ENCODE assay signal across 22 cellular contexts in the genomic region with DNA sequence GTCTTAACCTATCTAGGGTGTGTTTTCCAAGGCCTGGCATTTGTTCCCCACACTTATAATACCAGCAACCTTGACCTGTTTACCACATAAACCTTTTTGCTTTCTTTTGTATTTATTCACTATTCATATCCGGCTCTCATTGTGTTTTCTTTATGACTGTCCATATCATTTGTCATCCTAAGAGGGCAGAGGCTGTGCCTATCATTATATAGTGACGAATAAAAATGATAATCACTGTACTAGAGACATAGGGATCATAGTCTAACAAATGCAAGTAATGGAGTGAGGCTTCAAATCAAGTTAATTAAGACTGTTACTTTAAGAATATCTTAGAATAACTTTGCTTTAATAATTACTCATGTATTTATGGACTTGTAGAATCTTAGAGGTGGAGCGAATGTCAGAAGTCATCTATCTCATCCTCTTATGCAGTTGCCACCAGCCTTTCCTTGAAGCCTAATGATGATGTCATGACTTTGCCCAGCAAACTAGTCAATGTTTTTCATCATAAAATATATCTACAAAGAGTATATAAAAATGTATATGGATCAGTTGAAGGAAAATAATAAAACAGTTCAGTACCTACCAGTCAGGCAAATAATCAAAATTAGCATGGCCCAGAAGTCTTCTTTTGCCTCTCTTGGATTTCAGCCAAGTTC. TPM values are rescaled to one million over a fixed set of nuclear protein-coding genes. Genes with fewer than 3 reads are reported as not detected.
DNase-seq lines count a peak whose midpoint lies in the region; ATAC-seq and TF ChIP-seq lines count a peak whose summit lies in the region.
"Had no signal": no experiment of that assay in that cellular context is flagged by ENCODE, and none has a peak within 500 bp of the region (broad histone marks: within the 10 kb centered on the region; RNA-seq: fewer than 3 reads in every experiment).

No MANE protein-coding gene starts in this region.

- H3K27ac Mint-ChIP-seq in activated B cell treated with CpG ODN at 0.5 μM for 24 hours: peak overlapping the region; percentile 11
- no peak overlapping the region for H3K27ac Mint-ChIP-seq in stimulated activated effector memory CD8-positive, alpha-beta T cell treated with anti-CD3 and anti-CD28 coated beads, Interleukin-12 subunit alpha, Interleukin-12 subunit beta, amount 100 ng/mL, for 72 hours
- no peak overlapping the region for H3K27ac Mint-ChIP-seq in activated T-helper 1 cell treated with anti-CD3 and anti-CD28 coated beads, Interleukin-12 subunit alpha, Interleukin-12 subunit beta, Interleukin-2, Interleukin-4 antibody, amounts not matched to agents 30 ng/mL and 10 ng/mL and 1 ng/mL, durations not matched to agents 14 hours and 24 hours and 36 hours
- H3K27ac Mint-ChIP-seq: HFFc6 had no signal

- POLR2A ChIA-PET in HEK293 (lab: Yijun Ruan, JAX): no interaction called here
- POLR2A ChIA-PET in activated B cell treated with CpG ODN at 0.5 μM for 24 hours (lab: Charles Lee): no interaction called here

- H3K4me3 Mint-ChIP-seq in activated B cell treated with CpG ODN at 0.5 μM for 24 hours: no peak overlapping the region
- no peak overlapping the region for H3K4me3 Mint-ChIP-seq in stimulated activated effector memory CD8-positive, alpha-beta T cell treated with anti-CD3 and anti-CD28 coated beads, Interleukin-12 subunit alpha, Interleukin-12 subunit beta, amount 100 ng/mL, for 72 hours
- no peak overlapping the region for H3K4me3 Mint-ChIP-seq in activated T-helper 1 cell treated with anti-CD3 and anti-CD28 coated beads, Interleukin-12 subunit alpha, Interleukin-12 subunit beta, Interleukin-2, Interleukin-4 antibody, amounts not matched to agents 30 ng/mL and 10 ng/mL and 1 ng/mL, durations not matched to agents 14 hours and 24 hours and 36 hours
- H3K4me3 Mint-ChIP-seq: CD4-positive, alpha-beta memory T cell; HFFc6 had no signal

- no peaks in the 10 kb centered on the region for H3K27me3 ChIP-seq in esophagus (ENCODE audit: control insufficient read depth in 1 of 2, insufficient read depth in 2 of 2, low read length in 2 of 2)
- H3K27me3 ChIP-seq: BLaER1, MG63 had no signal

- peaks cover 4% of the 10 kb centered on the region for H3K36me3 Mint-ChIP-seq in activated B cell treated with CpG ODN at 0.5 μM for 24 hours (ENCODE audit: low read depth)
- H3K36me3 Mint-ChIP-seq in stimulated activated effector memory CD8-positive, alpha-beta T cell treated with anti-CD3 and anti-CD28 coated beads, Interleukin-12 subunit alpha, Interleukin-12 subunit beta, amount 100 ng/mL, for 72 hours: no peaks in the 10 kb centered on the region
- no peaks in the 10 kb centered on the region for H3K36me3 Mint-ChIP-seq in activated T-helper 1 cell treated with anti-CD3 and anti-CD28 coated beads, Interleukin-12 subunit alpha, Interleukin-12 subunit beta, Interleukin-2, Interleukin-4 antibody, amounts not matched to agents 30 ng/mL and 10 ng/mL and 1 ng/mL, durations not matched to agents 14 hours and 24 hours and 36 hours (ENCODE audit: low read depth)

- H3K4me3 ChIP-seq in HEK293 (ENCODE audit: low read depth, low read length) (no peak overlapping the region), esophagus (ENCODE audit: low read depth in 1 of 2, low read length in 2 of 2) (no peak overlapping the region)
- H3K4me3 ChIP-seq: BLaER1, MG63, SK-N-MC had no signal

- CTCF ChIA-PET in HEK293 (lab: Yijun Ruan, JAX): interaction anchor here (1.0 to 4.9 kb wide), 3 partner anchors 13 to 53 kb away, joined by 3 to 50 read pairs (median 6); no protein-coding TSS in a partner anchor
- CTCF ChIA-PET in activated B cell treated with CpG ODN at 0.5 μM for 24 hours (lab: Charles Lee): interaction anchor here (2.1 to 2.5 kb wide), 2 partner anchors 14 to 53 kb away, joined by 7 to 8 read pairs; no protein-coding TSS in a partner anchor

- intact Hi-C loops in activated B cell treated with CpG ODN at 0.5 μM for 24 hours (cut with micrococcal nuclease): no loop called here
- intact Hi-C loops in activated T-helper 1 cell treated with anti-CD3 and anti-CD28 coated beads, Interleukin-12 subunit alpha, Interleukin-12 subunit beta, Interleukin-2, Interleukin-4 antibody, amounts not matched to agents 30 ng/mL and 10 ng/mL and 1 ng/mL, durations not matched to agents 14 hours and 24 hours and 36 hours (cut with micrococcal nuclease): no loop called here

- H3K9me3 ChIP-seq in HEK293 (ENCODE audit: control insufficient read depth, insufficient read depth, low read depth, low read length) (no peaks in the 10 kb centered on the region), esophagus (ENCODE audit: control insufficient read depth in 2 of 2, insufficient read depth in 1 of 2, low read depth in 1 of 2, low read length in 1 of 2) (no peaks in the 10 kb centered on the region)
- H3K9me3 ChIP-seq: BLaER1, MG63 had no signal

- ATAC-seq in activated B cell treated with CpG ODN at 0.5 μM for 24 hours (ENCODE audit: low read depth) (no peak), GM18873 (IDR thresholded peaks at IDR 0.05; ENCODE audit: low FRiP score, unreplicated experiment) (no peak)
- ATAC-seq in stimulated activated effector memory CD8-positive, alpha-beta T cell treated with anti-CD3 and anti-CD28 coated beads, Interleukin-12 subunit alpha, Interleukin-12 subunit beta, amount 100 ng/mL, for 72 hours: peak; percentile 59

- H3K9me3 Mint-ChIP-seq in activated B cell treated with CpG ODN at 0.5 μM for 24 hours: no peaks in the 10 kb centered on the region
- no peaks in the 10 kb centered on the region for H3K9me3 Mint-ChIP-seq in stimulated activated effector memory CD8-positive, alpha-beta T cell treated with anti-CD3 and anti-CD28 coated beads, Interleukin-12 subunit alpha, Interleukin-12 subunit beta, amount 100 ng/mL, for 72 hours
- no peaks in the 10 kb centered on the region for H3K9me3 Mint-ChIP-seq in activated T-helper 1 cell treated with anti-CD3 and anti-CD28 coated beads, Interleukin-12 subunit alpha, Interleukin-12 subunit beta, Interleukin-2, Interleukin-4 antibody, amounts not matched to agents 30 ng/mL and 10 ng/mL and 1 ng/mL, durations not matched to agents 14 hours and 24 hours and 36 hours
- H3K9me3 Mint-ChIP-seq: CD4-positive, alpha-beta memory T cell; HFFc6 had no signal

- TF ChIP-seq CTCF in HEK293 (tag by site-specific recombination; IDR thresholded peaks at IDR 0.05) (no peak), activated B cell treated with CpG ODN at 0.5 μM for 24 hours (IDR thresholded peaks at IDR 0.05) (no peak)

- WGBS in esophagus, 2 donors: 56 to 65% methylated on average over 3 of the region's 3 CpGs

- H3K27me3 Mint-ChIP-seq in activated B cell treated with CpG ODN at 0.5 μM for 24 hours: peaks cover 2% of the 10 kb centered on the region
- peaks cover 2% of the 10 kb centered on the region for H3K27me3 Mint-ChIP-seq in activated T-helper 1 cell treated with anti-CD3 and anti-CD28 coated beads, Interleukin-12 subunit alpha, Interleukin-12 subunit beta, Interleukin-2, Interleukin-4 antibody, amounts not matched to agents 30 ng/mL and 10 ng/mL and 1 ng/mL, durations not matched to agents 14 hours and 24 hours and 36 hours (ENCODE audit: insufficient read depth)
- H3K27me3 Mint-ChIP-seq: CD4-positive, alpha-beta memory T cell had no signal

- no peak for DNase-seq in activated B cell treated with CpG ODN at 0.5 μM for 24 hours
- DNase-seq in stimulated activated effector memory CD8-positive, alpha-beta T cell treated with anti-CD3 and anti-CD28 coated beads, Interleukin-12 subunit alpha, Interleukin-12 subunit beta, amount 100 ng/mL, for 72 hours (ENCODE audit: low spot score in 2 of 2): no peak
- no peak for DNase-seq in OCI-M1 (lab: John Stamatoyannopoulos, UW)
- no peak for DNase-seq in activated T-helper 1 cell treated with anti-CD3 and anti-CD28 coated beads, Interleukin-12 subunit alpha, Interleukin-12 subunit beta, Interleukin-2, Interleukin-4 antibody, amounts not matched to agents 30 ng/mL and 10 ng/mL and 1 ng/mL, durations not matched to agents 14 hours and 24 hours and 36 hours (ENCODE audit: low spot score)
- DNase-seq: CD4-positive, alpha-beta memory T cell; DMS153; EL; HFFc6; Karpas-422; MG63; NCI-H1048; NCI-H1436 treated with DMSO at 0.1 percent for 48 hours; NCI-H2029 treated with DMSO at 0.1 percent for 48 hours; NCI-H2171; SHP77 had no signal

- H3K36me3 ChIP-seq in HEK293 (ENCODE audit: control insufficient read depth in 2 of 2, insufficient read depth in 1 of 2, low read length in 2 of 2): no peaks in the 10 kb centered on the region
- H3K36me3 ChIP-seq in esophagus (ENCODE audit: control insufficient read depth in 2 of 2, insufficient read depth in 2 of 2, low read length in 1 of 2): no peaks in the 10 kb centered on the region
- H3K36me3 ChIP-seq: BLaER1, MG63 had no signal

- peaks cover 19% of the 10 kb centered on the region for H3K4me1 Mint-ChIP-seq in activated B cell treated with CpG ODN at 0.5 μM for 24 hours
- H3K4me1 Mint-ChIP-seq in stimulated activated effector memory CD8-positive, alpha-beta T cell treated with anti-CD3 and anti-CD28 coated beads, Interleukin-12 subunit alpha, Interleukin-12 subunit beta, amount 100 ng/mL, for 72 hours: peaks cover 35% of the 10 kb centered on the region
- peaks cover 42% of the 10 kb centered on the region for H3K4me1 Mint-ChIP-seq in activated T-helper 1 cell treated with anti-CD3 and anti-CD28 coated beads, Interleukin-12 subunit alpha, Interleukin-12 subunit beta, Interleukin-2, Interleukin-4 antibody, amounts not matched to agents 30 ng/mL and 10 ng/mL and 1 ng/mL, durations not matched to agents 14 hours and 24 hours and 36 hours (ENCODE audit: low read depth)

- H3K4me1 ChIP-seq in HEK293 (ENCODE audit: control insufficient read depth, insufficient read depth, low read length) (no peaks in the 10 kb centered on the region), esophagus (ENCODE audit: control insufficient read depth in 2 of 2, insufficient read depth in 2 of 2, low read length in 1 of 2) (peaks cover 0 to 3% of the 10 kb centered on the region in 2 donors)

- H3K27ac ChIP-seq in HEK293 (ENCODE audit: extremely low read depth, low read depth, low read length) (no peak overlapping the region), esophagus (ENCODE audit: low read depth in 2 of 2, low read length in 1 of 2) (peak overlapping the region; percentile 45 to 61)
- H3K27ac ChIP-seq: BLaER1, SK-N-MC had no signal

RNA-seq across cellular contexts. Expression of gene ETV3, which starts 4.7 kb away (rescaled TPM):
- 26.6 and 31.3 TPM in 2 replicates for total RNA-seq in activated B cell treated with CpG ODN at 0.5 μM for 24 hours
- polyA plus RNA-seq in esophagus: 1 to 10 TPM; 9.3 to 9.4 TPM
- total RNA-seq in activated T-helper 1 cell treated with anti-CD3 and anti-CD28 coated beads, Interleukin-12 subunit alpha, Interleukin-12 subunit beta, Interleukin-2, Interleukin-4 antibody, amounts not matched to agents 30 ng/mL and 10 ng/mL and 1 ng/mL, durations not matched to agents 14 hours and 24 hours and 36 hours: 47.6 and 51.3 TPM in 2 replicates

RNA-seq across cellular contexts. Expression of gene ETV3L, which starts 43.3 kb away (rescaled TPM):
- total RNA-seq in activated B cell treated with CpG ODN at 0.5 μM for 24 hours: 0.29 TPM in 1 of 2 replicates, not detected in the other
- not detected for polyA plus RNA-seq in esophagus
- not detected in 2 replicates for total RNA-seq in activated T-helper 1 cell treated with anti-CD3 and anti-CD28 coated beads, Interleukin-12 subunit alpha, Interleukin-12 subunit beta, Interleukin-2, Interleukin-4 antibody, amounts not matched to agents 30 ng/mL and 10 ng/mL and 1 ng/mL, durations not matched to agents 14 hours and 24 hours and 36 hours
- total RNA-seq: A673; CD4-positive, alpha-beta memory T cell; HFFc6; RPMI7951 had no signal
- polyA plus RNA-seq: CD4-positive, alpha-beta memory T cell had no signal
